9 cellular contexts compared by ENCODE assay signal in the genomic region with DNA sequence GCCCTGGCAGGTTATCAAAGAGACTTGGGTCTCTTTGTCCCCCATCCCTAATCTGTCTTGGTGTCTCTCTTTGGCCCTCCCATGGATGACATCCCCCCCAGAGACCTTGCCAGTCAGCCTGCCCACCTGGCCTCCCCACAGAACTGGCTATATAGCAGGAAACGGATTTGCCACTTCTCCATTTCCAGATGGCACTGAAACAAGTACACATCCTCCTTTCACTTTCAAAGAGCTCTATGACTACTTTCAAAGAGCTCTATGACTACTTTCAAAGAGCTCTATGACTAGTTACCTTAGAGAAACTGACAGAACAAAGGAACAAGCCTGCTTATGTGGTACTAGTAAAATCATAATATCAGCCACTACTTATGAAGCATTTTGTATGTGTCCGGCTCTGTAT.
DNase-seq lines count a peak whose midpoint lies in the region; ATAC-seq, FAIRE-seq and TF ChIP-seq lines count a peak whose summit lies in the region.
"Had no signal": no experiment of that assay in that cellular context is flagged by ENCODE, and none has a peak within 500 bp of the region (broad histone marks: within the 10 kb centered on the region; RNA-seq: fewer than 3 reads in every experiment).

No MANE protein-coding gene starts in this region.

- WGBS in small intestine, 3 donors, result 56 to 82% (median 79%) methylated on average over 2 of the region's 2 CpGs

- no peaks in the 10 kb centered on the region for H3K9me3 ChIP-seq in small intestine (ENCODE audit: control insufficient read depth, low read depth)

- no peaks in the 10 kb centered on the region for H3K36me3 ChIP-seq in small intestine (ENCODE audit: control insufficient read depth in 2 of 2, insufficient read depth in 2 of 2, low read length in 2 of 2)

- peaks cover 0 to 6% of the 10 kb centered on the region in 2 donors for H3K4me1 ChIP-seq in small intestine (ENCODE audit: control insufficient read depth in 2 of 2, insufficient read depth in 1 of 2, low read depth in 1 of 2, low read length in 1 of 2)

- CTCF ChIA-PET in RWPE1 (lab: Yijun Ruan, JAX), result interaction anchor here (0.5 kb wide), 1 partner anchor 54 kb away, joined by 3 read pairs; no protein-coding TSS in a partner anchor

- DNase-seq in GDM1 (lab: John Stamatoyannopoulos, UW), result peak; percentile 70
- peak; percentile 25 to 33 for DNase-seq in activated T-cell treated with anti-CD3 and anti-CD28 coated beads, Interleukin-2, amount 50 U/mL, for 48 hours
- DNase-seq in RWPE1 (ENCODE audit: low spot score), result no peak
- DNase-seq in activated gamma-delta T cell treated with Interleukin-2 at 50 U/mL for 16 hours, result no peak
- no peak for DNase-seq in small intestine
- DNase-seq in NCI-H446 treated with DMSO at 0.1 percent for 48 hours (lab: John Stamatoyannopoulos, UW), result no peak

- no peak overlapping the region for H3K4me3 ChIP-seq in small intestine (ENCODE audit: low read depth in 1 of 2, low read length in 2 of 2)

- H3K27ac ChIP-seq in RWPE1 (no peak overlapping the region), small intestine (ENCODE audit: low read depth in 1 of 2, low read length in 1 of 2) (no peak overlapping the region)

- POLR2A ChIA-PET in RWPE1 (lab: Yijun Ruan, JAX; ENCODE audit: low non-redundant PET), result no interaction called here

- no peaks in the 10 kb centered on the region for H3K27me3 ChIP-seq in small intestine (ENCODE audit: control insufficient read depth in 2 of 2, insufficient read depth in 2 of 2, low read length in 2 of 2)

- ATAC-seq in GM19328 (IDR thresholded peaks at IDR 0.05; ENCODE audit: unreplicated experiment) (peak; percentile 95), HG03175 (IDR thresholded peaks at IDR 0.05; ENCODE audit: unreplicated experiment) (peak; percentile 96)

- TF ChIP-seq CTCF in RWPE1 (conservative IDR thresholded peaks at IDR 0.05; ENCODE audit: low read depth), result no peak

- FAIRE-seq in small intestine (lab: Jason Lieb, UNC), result no peak
- FAIRE-seq: H1 had no signal

Comparison
In these comparisons a context has a peak if more than half of its experiments do, and no peak if none do; other contexts are left out.
1. DNase-seq: peak in GDM1 (single experiment) and activated T-cell treated with anti-CD3 and anti-CD28 coated beads, Interleukin-2, amount 50 U/mL, for 48 hours (2 of 2); none in RWPE1 (single experiment), activated gamma-delta T cell treated with Interleukin-2 at 50 U/mL for 16 hours (single experiment), small intestine (single experiment) and NCI-H446 treated with DMSO at 0.1 percent for 48 hours (single experiment).